In the genomic region with DNA sequence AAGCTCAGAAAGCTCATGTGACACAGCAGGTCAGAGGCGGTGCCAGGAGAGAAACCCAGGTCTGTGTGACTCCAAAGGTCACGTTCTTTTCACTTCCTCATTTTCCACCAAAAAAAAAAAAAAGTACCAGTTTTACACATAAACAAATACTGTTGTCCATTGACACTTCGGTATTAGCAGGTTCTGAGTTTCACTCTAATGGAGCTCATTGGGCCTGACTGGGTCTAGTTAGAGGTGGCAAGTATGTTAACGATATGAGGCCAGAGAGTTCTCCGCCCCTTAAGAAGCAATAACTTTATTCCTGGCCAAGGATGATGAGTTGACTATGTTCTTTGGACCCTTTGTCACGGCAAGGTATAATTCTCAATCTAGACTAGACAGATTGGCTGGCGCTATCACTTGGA, we compare ENCODE assay signal across 8 cellular contexts. TPM values are rescaled to one million over a fixed set of nuclear protein-coding genes. Genes with fewer than 3 reads are reported as not detected.
DNase-seq lines count a peak whose midpoint lies in the region; ATAC-seq and TF ChIP-seq lines count a peak whose summit lies in the region.

No MANE protein-coding gene starts in this region.

- no peak overlapping the region for H3K27ac Mint-ChIP-seq in CD4-positive, alpha-beta memory T cell

- H3K4me3 ChIP-seq in left ventricle myocardium inferior, result no peak overlapping the region
- no peak overlapping the region for H3K4me3 ChIP-seq in upper lobe of right lung
- H3K4me3 ChIP-seq in CD4-positive, alpha-beta memory T cell (ENCODE audit: low read length in 2 of 2), result no peak overlapping the region

- H3K4me1 ChIP-seq in left ventricle myocardium inferior (peaks cover under 1% of the 10 kb centered on the region), upper lobe of right lung (peaks cover 9% of the 10 kb centered on the region)
- H3K4me1 ChIP-seq in CD4-positive, alpha-beta memory T cell (ENCODE audit: insufficient read depth, low read length), result no peaks in the 10 kb centered on the region

- POLR2A ChIA-PET in CD4-positive, alpha-beta memory T cell (lab: Charles Lee; ENCODE audit: partially characterized antibody), result no interaction called here

- H3K4me3 Mint-ChIP-seq in CD4-positive, alpha-beta memory T cell, result no peak overlapping the region

- H3K27me3 Mint-ChIP-seq in CD4-positive, alpha-beta memory T cell, result peaks cover 0 to 2% of the 10 kb centered on the region in 2 donors

- intact Hi-C loops in left ventricle myocardium superior (cut with micrococcal nuclease), result no loop called here
- intact Hi-C loops in left ventricle myocardium inferior (cut with micrococcal nuclease), result no loop called here
- intact Hi-C loops in upper lobe of right lung (cut with DNase I), result no loop called here
- intact Hi-C loops in CD4-positive, alpha-beta memory T cell (cut with micrococcal nuclease), result no loop called here

- TF ChIP-seq CTCF in left ventricle myocardium inferior (IDR thresholded peaks at IDR 0.05; ENCODE audit: borderline replicate concordance), result no peak
- no peak for TF ChIP-seq CTCF in upper lobe of right lung (IDR thresholded peaks at IDR 0.05)

- ATAC-seq in left ventricle myocardium superior (peak; percentile 16), HG03097 (IDR thresholded peaks at IDR 0.05; ENCODE audit: low FRiP score, unreplicated experiment) (peak; percentile 64), upper lobe of right lung (peak; percentile 53)

- DNase-seq in left ventricle myocardium superior, result no peak
- no peak for DNase-seq in left ventricle myocardium inferior
- peak; percentile 89 for DNase-seq in SKM-1 treated with dmso at 0.1 percent for 144 hours (lab: John Stamatoyannopoulos, UW; ENCODE audit: unreplicated experiment)
- DNase-seq in upper lobe of right lung, result no peak
- DNase-seq in NCI-H1694 treated with DMSO at 0.1 percent for 48 hours (lab: John Stamatoyannopoulos, UW), result no peak
- DNase-seq in CD4-positive, alpha-beta memory T cell, result no peak
- DNase-seq in NCI-H2107 treated with DMSO at 0.1 percent for 48 hours (lab: John Stamatoyannopoulos, UW; ENCODE audit: unreplicated experiment), result no peak

- H3K27ac ChIP-seq in left ventricle myocardium inferior (replicated peaks) (no peak overlapping the region), upper lobe of right lung (no peak overlapping the region)
- no peak overlapping the region for H3K27ac ChIP-seq in CD4-positive, alpha-beta memory T cell (ENCODE audit: low read depth, low read length)

- H3K9me3 Mint-ChIP-seq in CD4-positive, alpha-beta memory T cell, result no peaks in the 10 kb centered on the region

- H3K36me3 ChIP-seq in left ventricle myocardium inferior, result no peaks in the 10 kb centered on the region
- H3K36me3 ChIP-seq in upper lobe of right lung, result no peaks in the 10 kb centered on the region
- no peaks in the 10 kb centered on the region for H3K36me3 ChIP-seq in CD4-positive, alpha-beta memory T cell (ENCODE audit: insufficient read depth, low read length)

- CTCF ChIA-PET in CD4-positive, alpha-beta memory T cell (lab: Charles Lee; ENCODE audit: partially characterized antibody), result no interaction called here

- H3K9me3 ChIP-seq in left ventricle myocardium inferior (replicated peaks) (no peaks in the 10 kb centered on the region), upper lobe of right lung (no peaks in the 10 kb centered on the region)
- H3K9me3 ChIP-seq in CD4-positive, alpha-beta memory T cell (ENCODE audit: control insufficient read depth in 1 of 2, low read length in 2 of 2), result no peaks in the 10 kb centered on the region

- peaks cover 0 to 4% (median 4%) of the 10 kb centered on the region in 4 donors for H3K4me1 Mint-ChIP-seq in CD4-positive, alpha-beta memory T cell

- H3K36me3 Mint-ChIP-seq in CD4-positive, alpha-beta memory T cell, result no peaks in the 10 kb centered on the region

- no peaks in the 10 kb centered on the region for H3K27me3 ChIP-seq in left ventricle myocardium inferior (ENCODE audit: low read depth)
- no peaks in the 10 kb centered on the region for H3K27me3 ChIP-seq in upper lobe of right lung
- H3K27me3 ChIP-seq in CD4-positive, alpha-beta memory T cell (ENCODE audit: insufficient read depth, low read length), result no peaks in the 10 kb centered on the region

RNA-seq across cellular contexts. Expression of a gene that starts 30.0 kb away (rescaled TPM):
- 10.7 TPM for total RNA-seq in left ventricle myocardium superior
- 11.3 TPM for total RNA-seq in left ventricle myocardium inferior
- total RNA-seq in upper lobe of right lung, result 21.8 TPM
- total RNA-seq in CD4-positive, alpha-beta memory T cell, result 10 to 100 TPM; 21.1 to 21.2 TPM
- polyA plus RNA-seq in CD4-positive, alpha-beta memory T cell, result 10 to 100 TPM; 10.0 to 18.9 TPM

RNA-seq across cellular contexts. Expression of a gene that starts 33.4 kb away (rescaled TPM):
- 345 TPM for total RNA-seq in left ventricle myocardium superior
- 324 TPM for total RNA-seq in left ventricle myocardium inferior
- total RNA-seq in upper lobe of right lung, result 435 TPM
- total RNA-seq in CD4-positive, alpha-beta memory T cell, result 100 to 1,000 TPM; 391 to 397 TPM
- polyA plus RNA-seq in CD4-positive, alpha-beta memory T cell, result 100 to 1,000 TPM; 639 to 695 TPM
